10 cellular contexts compared by ENCODE assay signal in genomic region chr4:102817613-102818268, GRCh38. TPM values are rescaled to one million over a fixed set of nuclear protein-coding genes. Genes with fewer than 3 reads are reported as not detected.
DNase-seq lines count a peak whose midpoint lies in the region; ATAC-seq and TF ChIP-seq lines count a peak whose summit lies in the region.
"Had no signal": no experiment of that assay in that cellular context is flagged by ENCODE, and none has a peak within 500 bp of the region (broad histone marks: within the 10 kb centered on the region; RNA-seq: fewer than 3 reads in every experiment).

No MANE protein-coding gene starts in this region.

- H3K27ac ChIP-seq in GM23248 (peak overlapping the region; percentile 74), esophagus muscularis mucosa (replicated peaks in 1 of 4) (peak overlapping the region in 3 of 4 donors; percentile 7 to 35 (median 23)), gastrocnemius medialis (peak overlapping the region; percentile 65 to 72 (median 68)), RWPE1 (no peak overlapping the region)

- no peak for DNase-seq in GM23248
- no peak for DNase-seq in WTC11 (ENCODE audit: low spot score)
- no peak for DNase-seq in esophagus muscularis mucosa (ENCODE audit: extremely low spot score)
- DNase-seq in gastrocnemius medialis = no peak
- DNase-seq in RWPE1 (ENCODE audit: low spot score) = no peak
- DNase-seq in stimulated activated naive CD4-positive, alpha-beta T cell (lab: John Stamatoyannopoulos, UW) = no peak
- DNase-seq: NCI-H1048, PC-3 had no signal

- peaks cover 100% of the 10 kb centered on the region for H3K79me2 ChIP-seq in GM23248 (ENCODE audit: insufficient read depth)

- in situ Hi-C loops in GM23248 (cut with MboI) = no loop called here
- in situ Hi-C loops in gastrocnemius medialis (cut with MboI; ENCODE audit: low sequenced_read_pairs in 4 of 4) = no loop called here

- peaks cover 79% of the 10 kb centered on the region for H3F3A ChIP-seq in GM23248 (ENCODE audit: insufficient read depth)

- peaks cover 66% of the 10 kb centered on the region for H4K20me1 ChIP-seq in GM23248 (ENCODE audit: insufficient read depth)

- TF ChIP-seq CTCF in WTC11 (IDR thresholded peaks at IDR 0.05) (no peak), esophagus muscularis mucosa (IDR thresholded peaks at IDR 0.05) (no peak), gastrocnemius medialis (IDR thresholded peaks at IDR 0.05 in 4 of 5, conservative IDR thresholded peaks at IDR 0.05 in 1 of 5) (no peak), RWPE1 (conservative IDR thresholded peaks at IDR 0.05; ENCODE audit: low read depth) (no peak)

- H3K9me3 ChIP-seq in GM23248 (ENCODE audit: low read depth) (no peaks in the 10 kb centered on the region), esophagus muscularis mucosa (no peaks in the 10 kb centered on the region), gastrocnemius medialis (no peaks in the 10 kb centered on the region)
- H3K9me3 ChIP-seq: HAP-1 had no signal

- no peak overlapping the region for H2AFZ ChIP-seq in GM23248

- no peak for ATAC-seq in WTC11
- ATAC-seq in gastrocnemius medialis = peak; percentile 18 to 28
- ATAC-seq in HG03045 (IDR thresholded peaks at IDR 0.05; ENCODE audit: unreplicated experiment) = no peak
- ATAC-seq: PC-3 had no signal

- H3K4me1 Mint-ChIP-seq in WTC11 = peaks cover 78% of the 10 kb centered on the region

- H3K27ac Mint-ChIP-seq in WTC11 = peak overlapping the region; percentile 81

- H3K4me3 Mint-ChIP-seq in WTC11 = no peak overlapping the region

- intact Hi-C loops in esophagus muscularis mucosa (cut with DNase I) = no loop called here
- intact Hi-C loops in gastrocnemius medialis (cut with DNase I; ENCODE audit: low total_unique reads) = no loop called here

- peak overlapping the region; percentile 70 for H3K4me2 ChIP-seq in GM23248 (ENCODE audit: unreplicated experiment)

- no peaks in the 10 kb centered on the region for H3K9me3 Mint-ChIP-seq in WTC11

- peaks cover 15% of the 10 kb centered on the region for H3K36me3 ChIP-seq in GM23248 (ENCODE audit: low read depth)
- H3K36me3 ChIP-seq in esophagus muscularis mucosa = peaks cover 0 to 5% (median 0%) of the 10 kb centered on the region in 4 donors
- no peaks in the 10 kb centered on the region for H3K36me3 ChIP-seq in gastrocnemius medialis

- H3K27me3 ChIP-seq in GM23248 (replicated peaks; ENCODE audit: insufficient read depth) (no peaks in the 10 kb centered on the region), esophagus muscularis mucosa (no peaks in the 10 kb centered on the region), gastrocnemius medialis (no peaks in the 10 kb centered on the region)

- 80% methylated on average over 9 of the region's 9 CpGs for WGBS in GM23248 (ENCODE audit: low coverage in 1 of 2, low lambda C conversion rate in 2 of 2, missing lambda C conversion rate in 2 of 2), 2 experiments
- 49% methylated on average over 9 of the region's 9 CpGs for WGBS in esophagus muscularis mucosa

- H3K27me3 Mint-ChIP-seq in WTC11 (ENCODE audit: low read depth) = no peaks in the 10 kb centered on the region

- no peak for TF ChIP-seq EP300 in esophagus muscularis mucosa (IDR thresholded peaks at IDR 0.05)

- CTCF ChIA-PET in WTC11 (lab: Charles Lee) = interaction anchor here (1.1 to 1.2 kb wide), 2 partner anchors 10 to 274 kb away, joined by 3 to 4 read pairs; no protein-coding TSS in a partner anchor
- CTCF ChIA-PET in RWPE1 (lab: Yijun Ruan, JAX) = interaction anchor here (0.6 to 1.7 kb wide), 2 partner anchors 52 to 197 kb away, joined by 3 to 4 read pairs; no protein-coding TSS in a partner anchor

- TF ChIP-seq POLR2A in esophagus muscularis mucosa (IDR thresholded peaks at IDR 0.05; ENCODE audit: low read depth) (no peak), gastrocnemius medialis (IDR thresholded peaks at IDR 0.05) (no peak)

- H3K4me3 ChIP-seq in GM23248 (no peak overlapping the region), esophagus muscularis mucosa (peak overlapping the region in 3 of 4 donors; percentile 1 to 8 (median 7)), gastrocnemius medialis (peak overlapping the region in 3 of 4 donors; percentile 0 to 27 (median 20))
- H3K4me3 ChIP-seq: HAP-1 had no signal

- peaks cover 78% of the 10 kb centered on the region for H3K4me1 ChIP-seq in GM23248 (ENCODE audit: insufficient read depth)
- peaks cover 86 to 100% (median 97%) of the 10 kb centered on the region in 4 donors for H3K4me1 ChIP-seq in esophagus muscularis mucosa
- peaks cover 95 to 99% of the 10 kb centered on the region in 2 donors for H3K4me1 ChIP-seq in gastrocnemius medialis

- H3K36me3 Mint-ChIP-seq in WTC11 = peaks cover 7% of the 10 kb centered on the region

- H3K9me2 ChIP-seq in GM23248 (ENCODE audit: insufficient read depth) = no peaks in the 10 kb centered on the region

- POLR2A ChIA-PET in WTC11 (lab: Charles Lee) = interaction anchor here (0.8 to 3.7 kb wide), 2 partner anchors 10 to 57 kb away, joined by 3 to 18 read pairs; partner anchors contain the start of genes MANBA and UBE2D3
- POLR2A ChIA-PET in RWPE1 (lab: Yijun Ruan, JAX; ENCODE audit: low non-redundant PET) = no interaction called here

- no peak overlapping the region for H3K9ac ChIP-seq in GM23248

TF ChIP-seq in WTC11, 78 proteins besides CTCF, POLR2A, EP300 and RAD21 (continues in another document):
- no peak for TF ChIP-seq ZNF423 (CRISPR knock-in tag; IDR thresholded peaks at IDR 0.05)
- TF ChIP-seq IRF1 (CRISPR knock-in tag; IDR thresholded peaks at IDR 0.05) = no peak
- TF ChIP-seq ZBTB21 (CRISPR knock-in tag; IDR thresholded peaks at IDR 0.05; ENCODE audit: borderline replicate concordance) = no peak
- no peak for TF ChIP-seq FOXK1 (CRISPR knock-in tag; IDR thresholded peaks at IDR 0.05)
- no peak for TF ChIP-seq ZNF416 (CRISPR knock-in tag; IDR thresholded peaks at IDR 0.05)
- TF ChIP-seq TP53 (CRISPR knock-in tag; IDR thresholded peaks at IDR 0.05) = no peak
- TF ChIP-seq PRDM15 (CRISPR knock-in tag; IDR thresholded peaks at IDR 0.05) = no peak
- TF ChIP-seq GRHL2 (CRISPR knock-in tag; IDR thresholded peaks at IDR 0.05; ENCODE audit: insufficient replicate concordance, severe bottlenecking) = no peak

RNA-seq across cellular contexts. Expression of gene UBE2D3, which starts 9.6 kb away (rescaled TPM):
- 326 and 379 TPM in 2 replicates for total RNA-seq in GM23248 (2014; rRNA removed; shearing (Covaris generic))
- 305 and 317 TPM in 2 replicates for polyA plus RNA-seq in GM23248 (2016; fragmentation: Nextera tagmentation; extraction: Ambion mirVana)
- total RNA-seq in WTC11 (2021) = 326 to 351 TPM (median 334 TPM) in 3 replicates
- 100 to 1,000 TPM; 332 to 438 (median 394) TPM for total RNA-seq in esophagus muscularis mucosa
- total RNA-seq in gastrocnemius medialis = 100 to 1,000 TPM; 350 to 562 (median 392) TPM

RNA-seq across cellular contexts. Expression of gene CISD2, which starts 51.1 kb away (rescaled TPM):
- 26.7 and 40.3 TPM in 2 replicates for total RNA-seq in GM23248 (2014; rRNA removed; shearing (Covaris generic))
- 67.7 and 69.7 TPM in 2 replicates for polyA plus RNA-seq in GM23248 (2016; fragmentation: Nextera tagmentation; extraction: Ambion mirVana)
- total RNA-seq in WTC11 (2021) (30.0 to 36.6 TPM (median 36.2 TPM) in 3 replicates), esophagus muscularis mucosa (10 to 100 TPM in 2 of 4 donors, 1 to 10 TPM in 2; 6.6 to 13.3 (median 10.3) TPM), gastrocnemius medialis (1 to 10 TPM; 3.8 to 8.9 (median 5.3) TPM)

RNA-seq across cellular contexts. Expression of gene MANBA, which starts 57.0 kb away (rescaled TPM):
- total RNA-seq in GM23248 (2014; rRNA removed; shearing (Covaris generic)) = 20.5 and 23.4 TPM in 2 replicates
- polyA plus RNA-seq in GM23248 (2016; fragmentation: Nextera tagmentation; extraction: Ambion mirVana) = 16.2 and 16.6 TPM in 2 replicates
- total RNA-seq in WTC11 (2021) (35.1 to 37.6 TPM (median 37.5 TPM) in 3 replicates), esophagus muscularis mucosa (10 to 100 TPM; 22.1 to 24.9 (median 24.5) TPM), gastrocnemius medialis (10 to 100 TPM in 3 of 4 donors, 1 to 10 TPM in 1; 8.9 to 15.5 (median 12.6) TPM)

Comparison
In these comparisons a context has a peak if more than half of its experiments do, and no peak if none do; other contexts are left out.
1. ATAC-seq: peak in gastrocnemius medialis (2 of 2); none in WTC11 (single experiment) and HG03045 (single experiment).